Comparison of ENCODE assay signal across 8 cellular contexts in genomic region chr3:50339485-50340196, GRCh38. TPM values are rescaled to one million over a fixed set of nuclear protein-coding genes. Genes with fewer than 3 reads are reported as not detected.
DNase-seq lines count a peak whose midpoint lies in the region; ATAC-seq, FAIRE-seq and TF ChIP-seq lines count a peak whose summit lies in the region.

No MANE protein-coding gene starts in this region.

- no peaks in the 10 kb centered on the region for H3K9me3 ChIP-seq in CD8-positive, alpha-beta memory T cell (ENCODE audit: low read length)
- H3K9me3 ChIP-seq in MG63 (no peaks in the 10 kb centered on the region), H1 (ENCODE audit: insufficient read depth in 2 of 2, low read depth in 1 of 2, low read length in 1 of 2) (no peaks in the 10 kb centered on the region)

- in situ Hi-C loops in ACHN (cut with HindIII; ENCODE audit: low pct_ligation_motif_present, low pct_unique_long_range_greater_than_20kb, low sequenced_read_pairs) = no loop called here

- no peak overlapping the region for H3K23ac ChIP-seq in H1 (ENCODE audit: insufficient read length)

- H2BK120ac ChIP-seq in H1 (replicated peaks; ENCODE audit: low read depth, low read length) = no peak overlapping the region

- H4K91ac ChIP-seq in H1 (replicated peaks; ENCODE audit: insufficient read length, low read length) = no peak overlapping the region

- peak overlapping the region; percentile 73 for H3K4me3 ChIP-seq in CD8-positive, alpha-beta memory T cell (ENCODE audit: low read length)
- peak overlapping the region; percentile 50 for H3K4me3 ChIP-seq in MG63
- peak overlapping the region in 3 of 4 experiments; percentile 39 to 63 (median 52); a peak in 4 of 8 replicates for H3K4me3 ChIP-seq in H1 (ENCODE audit: extremely low read depth in 1 of 4, insufficient read depth in 2 of 4, low read depth in 3 of 4, low read length in 4 of 4)

- H3K9ac ChIP-seq in H1 (replicated peaks in 1 of 4; ENCODE audit: extremely low read depth in 1 of 4, low read depth in 3 of 4, low read length in 3 of 4) = no peak overlapping the region

- TF ChIP-seq POLR2A in H1 (IDR thresholded peaks at IDR 0.05; ENCODE audit: control extremely low read depth in 1 of 2, low read depth in 2 of 2, low read length in 2 of 2) = no peak

- no peak for DNase-seq in CD8-positive, alpha-beta memory T cell
- DNase-seq in MG63 (no peak), H1 (ENCODE audit: low read depth in 1 of 2, low spot score in 2 of 2) (no peak), osteocyte (ENCODE audit: extremely low spot score, unreplicated experiment) (no peak), ACHN (no peak), ecto neural progenitor cell (ENCODE audit: low spot score) (no peak), NCI-H1105 treated with DMSO at 0.1 percent for 48 hours (lab: John Stamatoyannopoulos, UW) (no peak)

- TF ChIP-seq RAD21 in H1 (IDR thresholded peaks at IDR 0.05 in 1 of 2, conservative IDR thresholded peaks at IDR 0.05 in 1 of 2; ENCODE audit: low read depth in 2 of 2, low read length in 2 of 2) = no peak

- peak overlapping the region; percentile 65 to 87 for H3K4me2 ChIP-seq in H1 (ENCODE audit: insufficient read depth in 1 of 2, low read depth in 2 of 2, low read length in 2 of 2)

- no peak for FAIRE-seq in H1 (lab: Jason Lieb, UNC)

- H3K27ac Mint-ChIP-seq in CD8-positive, alpha-beta memory T cell = peak overlapping the region; percentile 75 to 98 (median 97)
- peak overlapping the region; percentile 73 for H3K27ac Mint-ChIP-seq in osteocyte (ENCODE audit: unreplicated experiment)

- H2BK20ac ChIP-seq in H1 (ENCODE audit: low read length) = no peak overlapping the region

- H4K20me1 ChIP-seq in H1 (replicated peaks in 1 of 2; ENCODE audit: control insufficient read depth in 1 of 2, insufficient read depth in 2 of 2, low read length in 2 of 2) = peaks cover 0 to 6% of the 10 kb centered on the region in 2 experiments

- no peak overlapping the region for H2AFZ ChIP-seq in H1 (ENCODE audit: low read length)

- peaks cover 0 to 2% of the 10 kb centered on the region in 2 donors for H3K27me3 Mint-ChIP-seq in CD8-positive, alpha-beta memory T cell
- H3K27me3 Mint-ChIP-seq in osteocyte (ENCODE audit: unreplicated experiment) = no peaks in the 10 kb centered on the region

- H3K14ac ChIP-seq in H1 (ENCODE audit: insufficient read length) = no peak overlapping the region

- H3K36me3 ChIP-seq in CD8-positive, alpha-beta memory T cell (ENCODE audit: insufficient read depth, low read length) = no peaks in the 10 kb centered on the region
- H3K36me3 ChIP-seq in MG63 (peaks cover 15% of the 10 kb centered on the region), H1 (ENCODE audit: control insufficient read depth in 2 of 4, insufficient read depth in 4 of 4, low read length in 3 of 4) (no peaks in the 10 kb centered on the region)

- H3K27ac ChIP-seq in CD8-positive, alpha-beta memory T cell (ENCODE audit: low read depth, low read length) = peak overlapping the region; percentile 88
- H3K27ac ChIP-seq in H1 (ENCODE audit: low read depth, low read length) = no peak overlapping the region

- no peak overlapping the region for H2AK5ac ChIP-seq in H1 (ENCODE audit: low read depth, low read length)

- no peak overlapping the region for H2BK5ac ChIP-seq in H1 (ENCODE audit: low read depth, low read length)

- H3K18ac ChIP-seq in H1 (ENCODE audit: extremely low read depth, low read length) = no peak overlapping the region

- H3K36me3 Mint-ChIP-seq in CD8-positive, alpha-beta memory T cell = peaks cover 0 to 30% (median 2%) of the 10 kb centered on the region in 3 donors
- no peaks in the 10 kb centered on the region for H3K36me3 Mint-ChIP-seq in osteocyte (ENCODE audit: unreplicated experiment)

- peaks cover 47 to 74% (median 62%) of the 10 kb centered on the region in 3 donors for H3K4me1 Mint-ChIP-seq in CD8-positive, alpha-beta memory T cell
- H3K4me1 Mint-ChIP-seq in osteocyte (ENCODE audit: unreplicated experiment) = peaks cover 44% of the 10 kb centered on the region

- no peak overlapping the region for H2BK15ac ChIP-seq in H1 (ENCODE audit: low read length)

- CTCF ChIA-PET in CD8-positive, alpha-beta memory T cell (lab: Charles Lee) = interaction anchor here (1.2 to 8.5 kb wide), 4 partner anchors 10 to 20 kb away, joined by 3 to 103 read pairs (median 6); partner anchors contain the start of genes CYB561D2, NPRL2, TUSC2 and ZMYND10
- CTCF ChIA-PET in H1 (lab: Charles Lee; ENCODE audit: partially characterized antibody) = interaction anchor here (0.7 to 7.7 kb wide), 3 partner anchors 8 to 17 kb away, joined by 3 to 60 read pairs (median 21); partner anchors contain the start of gene HYAL2

- H3K9me3 Mint-ChIP-seq in CD8-positive, alpha-beta memory T cell = no peaks in the 10 kb centered on the region
- no peaks in the 10 kb centered on the region for H3K9me3 Mint-ChIP-seq in osteocyte (ENCODE audit: unreplicated experiment)

- WGBS in H1 (ENCODE audit: extremely low coverage in 1 of 2, insufficient coverage in 1 of 2, insufficient read length in 1 of 2, insufficient replicate concordance in 2 of 2, low coverage in 1 of 2, low lambda C conversion rate in 2 of 2, missing lambda C conversion rate in 1 of 2), 2 experiments = 84% methylated on average over 12 of the region's 14 CpGs; no CpG with 5 or more reads in 1 of the 2 experiments

- TF ChIP-seq EP300 in H1 (IDR thresholded peaks at IDR 0.05; ENCODE audit: borderline replicate concordance in 1 of 2, low read depth in 2 of 2, low read length in 2 of 2) = no peak

- H3K4ac ChIP-seq in H1 (replicated peaks; ENCODE audit: insufficient read length, low read depth, low read length) = no peak overlapping the region

- H3K4me3 Mint-ChIP-seq in CD8-positive, alpha-beta memory T cell = peak overlapping the region; percentile 89 to 97 (median 94)
- peak overlapping the region; percentile 87 for H3K4me3 Mint-ChIP-seq in osteocyte (ENCODE audit: unreplicated experiment)

- no peak overlapping the region for H4K5ac ChIP-seq in H1 (ENCODE audit: insufficient read length, low read depth, low read length)

- POLR2A ChIA-PET in CD8-positive, alpha-beta memory T cell (lab: Charles Lee) = interaction anchor here (0.7 to 2.4 kb wide), 3 partner anchors 10 to 46 kb away, joined by 3 to 27 read pairs (median 4); partner anchors contain the start of genes CYB561D2, HYAL3, NAA80 and NPRL2
- POLR2A ChIA-PET in H1 (lab: Charles Lee; ENCODE audit: partially characterized antibody) = interaction anchor here (0.6 to 3.3 kb wide), 7 partner anchors 10 to 665 kb away, joined by 3 to 17 read pairs (median 4); partner anchors contain the start of genes CYB561D2, HYAL2, NPRL2 and TUSC2

- H4K8ac ChIP-seq in H1 (ENCODE audit: extremely low read depth, insufficient read depth, low read length) = no peak overlapping the region

- no peaks in the 10 kb centered on the region for H3K27me3 ChIP-seq in CD8-positive, alpha-beta memory T cell (ENCODE audit: insufficient read depth, low read length, poor library complexity, severe bottlenecking)
- H3K27me3 ChIP-seq in MG63 = no peaks in the 10 kb centered on the region
- H3K27me3 ChIP-seq in H1 (replicated peaks in 1 of 4; ENCODE audit: control insufficient read depth in 3 of 4, extremely low read depth in 1 of 4, insufficient read depth in 3 of 4, low read length in 3 of 4) = peaks cover 20 to 58% (median 44%) of the 10 kb centered on the region in 4 experiments

- TF ChIP-seq CTCF in H1 (IDR thresholded peaks at IDR 0.05; ENCODE audit: control extremely low read depth in 1 of 3, insufficient read depth in 1 of 3, low read depth in 1 of 3, low read length in 3 of 3) (no peak), osteocyte (IDR thresholded peaks at IDR 0.05) (no peak)

- peaks cover 3% of the 10 kb centered on the region; the same call in 1 of the 2 replicates for H3K79me1 ChIP-seq in H1 (ENCODE audit: low read depth, low read length)

- H3K56ac ChIP-seq in H1 (replicated peaks; ENCODE audit: insufficient read length, low read depth, low read length) = no peak overlapping the region

- H2BK12ac ChIP-seq in H1 (ENCODE audit: low read depth, low read length) = no peak overlapping the region

- ATAC-seq in HG02588 (IDR thresholded peaks at IDR 0.05; ENCODE audit: unreplicated experiment) = no peak

- H3K23me2 ChIP-seq in H1 (ENCODE audit: low read depth, low read length) = peaks cover 18% of the 10 kb centered on the region

- H3K79me2 ChIP-seq in H1 (ENCODE audit: control insufficient read depth in 1 of 2, insufficient read depth in 2 of 2, low read length in 2 of 2) = peaks cover 0 to 19% of the 10 kb centered on the region in 2 experiments; a peak in 2 of 4 replicates

- peaks cover 53% of the 10 kb centered on the region for H3K4me1 ChIP-seq in CD8-positive, alpha-beta memory T cell (ENCODE audit: insufficient read depth, low read length)
- H3K4me1 ChIP-seq in H1 (replicated peaks in 1 of 4; ENCODE audit: control insufficient read depth in 3 of 4, insufficient read depth in 4 of 4, low read length in 3 of 4) = peaks cover 0 to 19% (median 14%) of the 10 kb centered on the region in 4 experiments; a peak in 5 of 7 replicates

RNA-seq across cellular contexts. Expression of gene RASSF1, which starts 1.0 kb away (rescaled TPM):
- total RNA-seq in CD8-positive, alpha-beta memory T cell = 10 to 100 TPM; 70.8 to 71.9 TPM
- 152 TPM for polyA plus RNA-seq in CD8-positive, alpha-beta memory T cell
- total RNA-seq in MG63 (2014; rRNA removed; shearing (Covaris generic); ENCODE audit: low replicate concordance) = 17.5 and 42.0 TPM in 2 replicates
- 10.3 and 11.2 TPM in 2 replicates for total RNA-seq in H1 (2021; fragmentation: NEBNext Ultra II Directional; extraction: Animal tissue kit (Norgen Biotek cat#: 25700))
- 15.7 and 15.9 TPM in 2 replicates for polyA plus RNA-seq in H1 (2011; rRNA removed)
- 20.5 TPM for polyA plus RNA-seq in H1 (2011; cell fraction: cytosol; rRNA removed)
- polyA plus RNA-seq in H1 (2011; cell fraction: nucleus; rRNA removed) = 22.6 TPM
- polyA plus RNA-seq in H1 (2012, experiment 1 of 2) = 12.1 to 16.1 TPM (median 13.6 TPM) in 4 replicates
- polyA plus RNA-seq in H1 (2012, experiment 2 of 2) = 7.0 TPM
- polyA plus RNA-seq in H1 (2013, experiment 1 of 2) = 7.7 TPM
- 7.1 TPM for polyA plus RNA-seq in H1 (2013, experiment 2 of 2)
- polyA minus RNA-seq in H1 (2011; rRNA and poly(A)+ RNA removed) = 4.5 and 5.8 TPM in 2 replicates
- 2.0 TPM for polyA minus RNA-seq in H1 (2011; cell fraction: cytosol; rRNA and poly(A)+ RNA removed)
- 10.0 TPM for polyA minus RNA-seq in H1 (2011; cell fraction: nucleus; rRNA and poly(A)+ RNA removed)
- total RNA-seq in osteocyte = 12.8 and 13.7 TPM in 2 replicates

RNA-seq across cellular contexts. Expression of gene ZMYND10, which starts 5.9 kb away (rescaled TPM):
- 1 to 10 TPM in 1 of 2 experiments, under 1 TPM in 1; 0.97 to 1.3 TPM for total RNA-seq in CD8-positive, alpha-beta memory T cell
- polyA plus RNA-seq in CD8-positive, alpha-beta memory T cell = 1.1 TPM
- total RNA-seq in MG63 (2014; rRNA removed; shearing (Covaris generic); ENCODE audit: low replicate concordance) = 0.43 TPM in 1 of 2 replicates, not detected in the other
- total RNA-seq in H1 (2021; fragmentation: NEBNext Ultra II Directional; extraction: Animal tissue kit (Norgen Biotek cat#: 25700)) = 0.54 and 0.56 TPM in 2 replicates
- polyA plus RNA-seq in H1 (2011; rRNA removed) = 0.79 and 0.93 TPM in 2 replicates
- 0.96 TPM for polyA plus RNA-seq in H1 (2011; cell fraction: cytosol; rRNA removed)
- polyA plus RNA-seq in H1 (2011; cell fraction: nucleus; rRNA removed) = 2.1 TPM
- polyA plus RNA-seq in H1 (2012, experiment 1 of 2) = 0.18 to 0.96 TPM (median 0.41 TPM) in 4 replicates
- polyA plus RNA-seq in H1 (2012, experiment 2 of 2) = 0.20 TPM
- 0.67 TPM for polyA plus RNA-seq in H1 (2013, experiment 1 of 2)
- 0.40 TPM for polyA plus RNA-seq in H1 (2013, experiment 2 of 2)
- 0.32 TPM in 2 replicates for polyA minus RNA-seq in H1 (2011; rRNA and poly(A)+ RNA removed)
- not detected for polyA minus RNA-seq in H1 (2011; cell fraction: cytosol; rRNA and poly(A)+ RNA removed)
- polyA minus RNA-seq in H1 (2011; cell fraction: nucleus; rRNA and poly(A)+ RNA removed) = 0.50 TPM
- 0.50 and 1.6 TPM in 2 replicates for total RNA-seq in osteocyte

RNA-seq across cellular contexts. Expression of gene NPRL2, which starts 10.9 kb away (rescaled TPM):
- total RNA-seq in CD8-positive, alpha-beta memory T cell = 10 to 100 TPM; 44.6 to 48.0 TPM
- polyA plus RNA-seq in CD8-positive, alpha-beta memory T cell = 59.5 TPM
- 14.3 and 16.0 TPM in 2 replicates for total RNA-seq in MG63 (2014; rRNA removed; shearing (Covaris generic); ENCODE audit: low replicate concordance)
- total RNA-seq in H1 (2021; fragmentation: NEBNext Ultra II Directional; extraction: Animal tissue kit (Norgen Biotek cat#: 25700)) = 25.0 and 28.4 TPM in 2 replicates
- polyA plus RNA-seq in H1 (2011; rRNA removed) = 51.4 and 52.3 TPM in 2 replicates
- polyA plus RNA-seq in H1 (2011; cell fraction: cytosol; rRNA removed) = 53.3 TPM
- 91.8 TPM for polyA plus RNA-seq in H1 (2011; cell fraction: nucleus; rRNA removed)
- 18.1 to 35.5 TPM (median 31.5 TPM) in 4 replicates for polyA plus RNA-seq in H1 (2012, experiment 1 of 2)
- polyA plus RNA-seq in H1 (2012, experiment 2 of 2) = 26.4 TPM
- polyA plus RNA-seq in H1 (2013, experiment 1 of 2) = 14.6 TPM
- 13.2 TPM for polyA plus RNA-seq in H1 (2013, experiment 2 of 2)
- 54.5 and 61.1 TPM in 2 replicates for polyA minus RNA-seq in H1 (2011; rRNA and poly(A)+ RNA removed)
- polyA minus RNA-seq in H1 (2011; cell fraction: cytosol; rRNA and poly(A)+ RNA removed) = 13.8 TPM
- polyA minus RNA-seq in H1 (2011; cell fraction: nucleus; rRNA and poly(A)+ RNA removed) = 20.9 TPM
- 21.0 and 25.9 TPM in 2 replicates for total RNA-seq in osteocyte

RNA-seq across cellular contexts. Expression of gene CYB561D2, which starts 11.0 kb away (rescaled TPM):
- total RNA-seq in CD8-positive, alpha-beta memory T cell = 10 to 100 TPM; 32.4 to 37.7 TPM
- polyA plus RNA-seq in CD8-positive, alpha-beta memory T cell = 78.2 TPM
- total RNA-seq in MG63 (2014; rRNA removed; shearing (Covaris generic); ENCODE audit: low replicate concordance) = 21.9 and 35.5 TPM in 2 replicates
- 9.8 and 9.9 TPM in 2 replicates for total RNA-seq in H1 (2021; fragmentation: NEBNext Ultra II Directional; extraction: Animal tissue kit (Norgen Biotek cat#: 25700))
- polyA plus RNA-seq in H1 (2011; rRNA removed) = 34.0 and 34.5 TPM in 2 replicates
- 22.8 TPM for polyA plus RNA-seq in H1 (2011; cell fraction: cytosol; rRNA removed)
- polyA plus RNA-seq in H1 (2011; cell fraction: nucleus; rRNA removed) = 24.8 TPM
- 10.0 to 19.4 TPM (median 15.1 TPM) in 4 replicates for polyA plus RNA-seq in H1 (2012, experiment 1 of 2)
- 22.1 TPM for polyA plus RNA-seq in H1 (2012, experiment 2 of 2)
- 11.8 TPM for polyA plus RNA-seq in H1 (2013, experiment 1 of 2)
- 12.9 TPM for polyA plus RNA-seq in H1 (2013, experiment 2 of 2)
- 9.2 and 14.0 TPM in 2 replicates for polyA minus RNA-seq in H1 (2011; rRNA and poly(A)+ RNA removed)
- 6.3 TPM for polyA minus RNA-seq in H1 (2011; cell fraction: cytosol; rRNA and poly(A)+ RNA removed)
- polyA minus RNA-seq in H1 (2011; cell fraction: nucleus; rRNA and poly(A)+ RNA removed) = 7.3 TPM
- total RNA-seq in osteocyte = 17.2 and 18.2 TPM in 2 replicates

RNA-seq across cellular contexts. Expression of gene TUSC2, which starts 11.6 kb away (rescaled TPM):
- total RNA-seq in CD8-positive, alpha-beta memory T cell = 10 to 100 TPM; 31.4 to 36.6 TPM
- polyA plus RNA-seq in CD8-positive, alpha-beta memory T cell = 52.9 TPM
- total RNA-seq in MG63 (2014; rRNA removed; shearing (Covaris generic); ENCODE audit: low replicate concordance) = 8.0 and 13.5 TPM in 2 replicates
- total RNA-seq in H1 (2021; fragmentation: NEBNext Ultra II Directional; extraction: Animal tissue kit (Norgen Biotek cat#: 25700)) = 30.8 and 33.3 TPM in 2 replicates
- 65.4 and 73.6 TPM in 2 replicates for polyA plus RNA-seq in H1 (2011; rRNA removed)
- polyA plus RNA-seq in H1 (2011; cell fraction: cytosol; rRNA removed) = 61.2 TPM
- 48.4 TPM for polyA plus RNA-seq in H1 (2011; cell fraction: nucleus; rRNA removed)
- 37.2 to 43.9 TPM (median 39.9 TPM) in 4 replicates for polyA plus RNA-seq in H1 (2012, experiment 1 of 2)
- 39.5 TPM for polyA plus RNA-seq in H1 (2012, experiment 2 of 2)
- polyA plus RNA-seq in H1 (2013, experiment 1 of 2) = 27.0 TPM
- 26.3 TPM for polyA plus RNA-seq in H1 (2013, experiment 2 of 2)
- 23.2 and 29.9 TPM in 2 replicates for polyA minus RNA-seq in H1 (2011; rRNA and poly(A)+ RNA removed)
- 10.8 TPM for polyA minus RNA-seq in H1 (2011; cell fraction: cytosol; rRNA and poly(A)+ RNA removed)
- polyA minus RNA-seq in H1 (2011; cell fraction: nucleus; rRNA and poly(A)+ RNA removed) = 14.3 TPM
- total RNA-seq in osteocyte = 16.9 and 18.3 TPM in 2 replicates
